12 cellular contexts compared by ENCODE assay signal in the genomic region with DNA sequence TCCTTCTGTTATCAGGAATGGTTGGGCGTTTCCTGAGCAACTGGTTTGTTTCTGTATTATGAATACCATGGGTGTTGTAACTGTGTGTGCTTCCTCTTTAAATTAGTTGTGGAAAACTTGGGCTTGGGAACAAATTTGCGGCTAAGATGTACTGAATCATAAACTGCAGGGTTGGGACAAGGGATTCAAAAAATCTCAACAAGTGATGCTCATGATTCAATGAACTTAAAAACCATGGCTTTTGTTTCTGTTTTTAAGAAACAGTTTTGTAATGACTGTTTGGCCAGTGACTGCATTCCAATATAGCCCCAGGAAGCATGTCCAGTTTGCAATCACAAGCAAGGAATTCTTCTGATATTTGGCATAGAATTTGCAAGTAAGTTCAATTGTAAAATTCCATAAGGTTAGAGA.
A peak's percentile ranks its signal among the peaks of the same experiment; 100 is the strongest.
DNase-seq lines count a peak whose midpoint lies in the region; ATAC-seq, FAIRE-seq and TF ChIP-seq lines count a peak whose summit lies in the region.
"Had no signal": no experiment of that assay in that cellular context is flagged by ENCODE, and none has a peak within 500 bp of the region (broad histone marks: within the 10 kb centered on the region; RNA-seq: fewer than 3 reads in every experiment).

No MANE protein-coding gene starts in this region.

- no peaks in the 10 kb centered on the region for H3K27me3 ChIP-seq in skeletal muscle satellite cell (ENCODE audit: control insufficient read depth, insufficient read depth, low read length)

- DNase-seq in H54 (ENCODE audit: insufficient read length, low spot score) (no peak), amniotic stem cell (lab: John Stamatoyannopoulos, UW) (peak; percentile 68), fibroblast of villous mesenchyme (ENCODE audit: low read depth) (peak; percentile 90), NCI-H2107 (lab: John Stamatoyannopoulos, UW) (no peak)
- DNase-seq in activated T-cell treated with anti-CD3 and anti-CD28 coated beads, Interleukin-2, amount 50 U/mL, for 1 hour, result no peak
- DNase-seq: activated T-cell treated with anti-CD3 and anti-CD28 coated beads, Interleukin-2, amount 50 U/mL, for 24 hours; NCI-H1048; NCI-H446 treated with DMSO at 0.1 percent for 48 hours; OCI-M1 had no signal

- peak; percentile 96 for FAIRE-seq in H54 (lab: Jason Lieb, UNC)

- peak overlapping the region; percentile 54 for H3K4me2 ChIP-seq in skeletal muscle satellite cell (ENCODE audit: low read length)

- no peaks in the 10 kb centered on the region for H3K9me3 ChIP-seq in skeletal muscle satellite cell (replicated peaks; ENCODE audit: low read length)

- H3K4me3 ChIP-seq in fibroblast of villous mesenchyme (ENCODE audit: low read depth, low read length), result no peak overlapping the region
- no peak overlapping the region for H3K4me3 ChIP-seq in skeletal muscle satellite cell (ENCODE audit: low read length)

- H3K4me1 ChIP-seq in skeletal muscle satellite cell (ENCODE audit: control insufficient read depth, insufficient read depth, low read length), result peaks cover 36% of the 10 kb centered on the region

- no peaks in the 10 kb centered on the region for H3K36me3 ChIP-seq in skeletal muscle satellite cell (ENCODE audit: insufficient read depth, low read length)

- no peak for TF ChIP-seq POLR2A in H54 (IDR thresholded peaks at IDR 0.05; ENCODE audit: low read depth, low read length)

- no peak for ATAC-seq in HG03196 (IDR thresholded peaks at IDR 0.05; ENCODE audit: unreplicated experiment)
- ATAC-seq: left lobe of liver had no signal

- no peak for TF ChIP-seq CTCF in fibroblast of villous mesenchyme (IDR thresholded peaks at IDR 0.05; ENCODE audit: insufficient read depth, low read depth, low read length)

- peak overlapping the region; percentile 73 for H3K9ac ChIP-seq in skeletal muscle satellite cell (ENCODE audit: low read depth, low read length)

Comparison
In these comparisons a context has a peak if more than half of its experiments do, and no peak if none do; other contexts are left out.
1. DNase-seq: peak in amniotic stem cell (single experiment) and fibroblast of villous mesenchyme (single experiment); none in H54 (single experiment), activated T-cell treated with anti-CD3 and anti-CD28 coated beads, Interleukin-2, amount 50 U/mL, for 1 hour (single experiment) and NCI-H2107 (single experiment).